In genomic region chr15:43749690-43750345, GRCh38 we compare ENCODE assay signal across 8 cellular contexts. TPM values are rescaled to one million over a fixed set of nuclear protein-coding genes. Genes with fewer than 3 reads are reported as not detected.
DNase-seq lines count a peak whose midpoint lies in the region; ATAC-seq and TF ChIP-seq lines count a peak whose summit lies in the region.

No MANE protein-coding gene starts in this region.

- ATAC-seq in central memory CD8-positive, alpha-beta T cell (replicated peaks; ENCODE audit: extremely low read depth, poor library complexity, severe bottlenecking) = peak; percentile 61
- no peak for ATAC-seq in HG03039 (IDR thresholded peaks at IDR 0.05; ENCODE audit: unreplicated experiment)

- H3K27me3 ChIP-seq in H7 (ENCODE audit: control insufficient read depth, insufficient read depth, low read length) = no peaks in the 10 kb centered on the region

- no peaks in the 10 kb centered on the region for H3K9me3 Mint-ChIP-seq in central memory CD8-positive, alpha-beta T cell

- H3K4me3 Mint-ChIP-seq in central memory CD8-positive, alpha-beta T cell = peak overlapping the region; percentile 97

- TF ChIP-seq POLR2A in NB4 (IDR thresholded peaks at IDR 0.05; ENCODE audit: extremely low read depth, insufficient read length) = no peak

- H3K36me3 ChIP-seq in H7 (replicated peaks; ENCODE audit: control insufficient read depth, insufficient read depth, low read length) = peaks cover 3% of the 10 kb centered on the region

- H3K27ac Mint-ChIP-seq in central memory CD8-positive, alpha-beta T cell (ENCODE audit: low read depth) = peak overlapping the region; percentile 87

- TF ChIP-seq CTCF in NB4 (IDR thresholded peaks at IDR 0.05; ENCODE audit: low read depth, low read length) = no peak

- no peaks in the 10 kb centered on the region for H3K27me3 Mint-ChIP-seq in central memory CD8-positive, alpha-beta T cell

- peaks cover 54% of the 10 kb centered on the region for H3K4me1 Mint-ChIP-seq in central memory CD8-positive, alpha-beta T cell

- H3K4me3 ChIP-seq in NB4 (ENCODE audit: low read depth, low read length) (peak overlapping the region; percentile 28), H7 (ENCODE audit: insufficient read depth, low read depth, low read length) (no peak overlapping the region)

- H3K36me3 Mint-ChIP-seq in central memory CD8-positive, alpha-beta T cell (ENCODE audit: insufficient read depth) = peaks cover 47% of the 10 kb centered on the region

- DNase-seq in activated naive CD4-positive, alpha-beta T cell treated with Interleukin-2 at 50 U/mL for 16 hours = peak; percentile 50
- no peak for DNase-seq in activated naive CD4-positive, alpha-beta T cell (lab: John Stamatoyannopoulos, UW)
- peak; percentile 33 for DNase-seq in NB4 (ENCODE audit: low read depth)
- peak in 1 of 2 donors; percentile 30 for DNase-seq in central memory CD8-positive, alpha-beta T cell (ENCODE audit: low spot score in 2 of 2)
- peak; percentile 31 for DNase-seq in stimulated activated CD4-positive, alpha-beta T cell treated with anti-CD3 and anti-CD28 coated beads, Interleukin-2, amount 100 ng/mL, for 4 hours (ENCODE audit: low read depth)
- DNase-seq in H7 = no peak
- no peak for DNase-seq in AG08395 (ENCODE audit: low spot score)

RNA-seq across cellular contexts. Expression of gene PDIA3, which starts 3.6 kb away (rescaled TPM):
- 197 and 224 TPM in 2 replicates for total RNA-seq in H7 (2014; rRNA removed; shearing (Covaris generic))

RNA-seq across cellular contexts. Expression of gene ELL3, which starts 26.9 kb away (rescaled TPM):
- 14.7 and 17.6 TPM in 2 replicates for total RNA-seq in H7 (2014; rRNA removed; shearing (Covaris generic))

RNA-seq across cellular contexts. Expression of gene SERF2, which starts 42.3 kb away (rescaled TPM):
- total RNA-seq in H7 (2014; rRNA removed; shearing (Covaris generic)) = 372 and 456 TPM in 2 replicates

RNA-seq across cellular contexts. Expression of gene SERINC4, which starts 50.2 kb away (rescaled TPM):
- 0.22 and 0.38 TPM in 2 replicates for total RNA-seq in H7 (2014; rRNA removed; shearing (Covaris generic))

RNA-seq across cellular contexts. Expression of gene HYPK, which starts 50.6 kb away (rescaled TPM):
- 6.3 and 8.6 TPM in 2 replicates for total RNA-seq in H7 (2014; rRNA removed; shearing (Covaris generic))

Comparison
In these comparisons a context has a peak if more than half of its experiments do, and no peak if none do; other contexts are left out.
1. DNase-seq: peak in activated naive CD4-positive, alpha-beta T cell treated with Interleukin-2 at 50 U/mL for 16 hours (single experiment), NB4 (single experiment) and stimulated activated CD4-positive, alpha-beta T cell treated with anti-CD3 and anti-CD28 coated beads, Interleukin-2, amount 100 ng/mL, for 4 hours (single experiment); none in activated naive CD4-positive, alpha-beta T cell (0 of 4), H7 (single experiment) and AG08395 (single experiment).